Comparison of ENCODE assay signal across 21 cellular contexts in the genomic region with DNA sequence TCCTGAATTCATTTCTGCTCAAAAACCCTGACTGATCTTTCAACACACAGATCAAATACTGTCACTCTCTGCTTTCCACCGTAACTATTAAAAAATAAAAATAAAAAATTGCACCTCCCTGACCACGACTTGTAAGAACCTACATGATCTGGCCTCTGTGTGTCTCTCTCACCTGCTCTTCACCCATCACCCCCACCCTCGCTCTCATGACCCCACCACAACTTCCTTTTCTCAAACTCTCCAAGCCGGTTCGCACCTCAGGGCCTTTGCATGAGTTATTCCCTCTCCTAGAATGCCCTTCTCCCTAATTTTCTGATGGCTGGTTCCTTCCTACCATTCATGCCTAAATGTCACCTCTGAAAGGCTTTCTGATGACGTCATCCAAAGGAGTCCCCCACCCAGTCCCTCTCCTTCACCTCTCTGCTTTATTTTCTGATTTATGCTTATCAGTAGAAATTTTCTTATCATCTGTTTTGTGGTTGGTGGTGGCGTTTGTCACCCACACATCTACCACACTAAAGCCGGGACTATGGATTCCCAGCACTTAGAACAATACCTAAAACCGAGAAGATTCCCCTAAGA.
"Had no signal": no experiment of that assay in that cellular context is flagged by ENCODE, and none has a peak within 500 bp of the region (broad histone marks: within the 10 kb centered on the region; RNA-seq: fewer than 3 reads in every experiment).

No MANE protein-coding gene starts in this region.

- H3K4me3 ChIP-seq: left lung, prostate gland, right atrium auricular region, testis, upper lobe of left lung had no signal

- H3K27ac Mint-ChIP-seq: activated naive CD4-positive, alpha-beta T cell treated with anti-CD3 and anti-CD28 coated beads, Interleukin-2, amount 50 U/mL, for 24 hours; activated T-cell treated with anti-CD3 and anti-CD28 coated beads, Interleukin-2, amount 50 U/mL, for 72 hours; mesothelial cell of epicardium had no signal

- FAIRE-seq: astrocyte, colon, kidney had no signal

- ATAC-seq: activated T-cell treated with anti-CD3 and anti-CD28 coated beads, Interleukin-2, amount 50 U/mL, for 72 hours; foreskin keratinocyte; stimulated activated naive CD8-positive, alpha-beta T cell treated with anti-CD3 and anti-CD28 coated beads, Interleukin-15, amount 100 ng/mL, for 72 hours had no signal

- H3K9me3 Mint-ChIP-seq: activated naive CD4-positive, alpha-beta T cell treated with anti-CD3 and anti-CD28 coated beads, Interleukin-2, amount 50 U/mL, for 24 hours; activated T-cell treated with anti-CD3 and anti-CD28 coated beads, Interleukin-2, amount 50 U/mL, for 72 hours; mesothelial cell of epicardium; stimulated activated naive CD8-positive, alpha-beta T cell treated with anti-CD3 and anti-CD28 coated beads, Interleukin-15, amount 100 ng/mL, for 72 hours had no signal

- H3K27me3 ChIP-seq: foreskin keratinocyte, left lung, right atrium auricular region, testis, upper lobe of left lung had no signal

- H3K4me1 Mint-ChIP-seq: activated naive CD4-positive, alpha-beta T cell treated with anti-CD3 and anti-CD28 coated beads, Interleukin-2, amount 50 U/mL, for 24 hours had no signal

- H3K36me3 Mint-ChIP-seq: activated naive CD4-positive, alpha-beta T cell treated with anti-CD3 and anti-CD28 coated beads, Interleukin-2, amount 50 U/mL, for 24 hours had no signal

- H3K4me3 Mint-ChIP-seq: activated naive CD4-positive, alpha-beta T cell treated with anti-CD3 and anti-CD28 coated beads, Interleukin-2, amount 50 U/mL, for 24 hours; activated T-cell treated with anti-CD3 and anti-CD28 coated beads, Interleukin-2, amount 50 U/mL, for 72 hours; mesothelial cell of epicardium; stimulated activated naive CD8-positive, alpha-beta T cell treated with anti-CD3 and anti-CD28 coated beads, Interleukin-15, amount 100 ng/mL, for 72 hours had no signal

- H3K27ac ChIP-seq: foreskin keratinocyte, left lung, prostate gland, testis, upper lobe of left lung, WERI-Rb-1 had no signal

- DNase-seq: activated CD4-positive, alpha-beta T cell treated with anti-CD3 and anti-CD28 coated beads for 1 hour; activated CD8-positive, alpha-beta memory T cell treated with anti-CD3 and anti-CD28 coated beads for 24 hours; activated gamma-delta T cell; activated T-cell treated with anti-CD3 and anti-CD28 coated beads, Interleukin-2, amount 50 U/mL, for 72 hours; foreskin keratinocyte; glutamatergic neuron; kidney; left lung; occipital lobe; stimulated activated naive CD8-positive, alpha-beta T cell treated with anti-CD3 and anti-CD28 coated beads, Interleukin-15, amount 100 ng/mL, for 72 hours; SW 1271; T-helper 2 cell; testis; upper lobe of left lung; WERI-Rb-1 had no signal
